Comparison of ENCODE assay signal across 12 cellular contexts in the genomic region with DNA sequence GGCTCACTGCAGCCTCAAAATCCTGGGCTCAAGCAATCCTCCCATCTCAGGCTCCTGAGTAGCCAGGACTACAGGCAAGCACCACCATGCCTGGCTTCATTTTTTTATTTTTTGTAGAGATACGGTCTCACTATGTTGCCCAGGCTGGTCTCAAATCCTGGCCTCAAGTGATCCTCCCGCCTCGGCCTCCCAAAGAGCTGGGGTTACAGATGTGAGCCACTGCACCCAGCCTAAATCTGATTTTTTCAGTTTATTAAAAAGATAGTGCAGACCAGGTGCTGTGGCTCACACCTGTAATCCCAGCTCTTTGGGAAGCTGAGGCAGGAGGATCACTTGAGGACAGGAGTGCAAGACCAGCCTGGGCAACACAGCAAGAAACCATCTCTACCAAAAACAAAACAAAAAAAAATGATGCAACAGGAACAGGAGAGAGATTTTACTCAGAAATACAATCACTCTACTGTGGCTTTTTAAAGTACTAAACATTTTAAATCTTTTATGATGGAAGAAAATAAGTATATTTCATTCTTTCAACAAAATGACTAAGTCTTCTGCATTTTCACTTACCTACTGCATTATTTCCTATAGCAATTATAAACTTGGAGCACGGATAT. TPM values are rescaled to one million over a fixed set of nuclear protein-coding genes. Genes with fewer than 3 reads are reported as not detected.
DNase-seq lines count a peak whose midpoint lies in the region; ATAC-seq, FAIRE-seq and TF ChIP-seq lines count a peak whose summit lies in the region.
"Had no signal": no experiment of that assay in that cellular context is flagged by ENCODE, and none has a peak within 500 bp of the region (broad histone marks: within the 10 kb centered on the region; RNA-seq: fewer than 3 reads in every experiment).

No MANE protein-coding gene starts in this region.

- DNase-seq in activated CD4-positive, alpha-beta T cell treated with anti-CD3 and anti-CD28 coated beads, Interleukin-2, amount 10 ng/mL, durations not matched to agents 24 days and 14 days = no peak
- no peak for DNase-seq in activated CD4-positive, alpha-beta T cell treated with anti-CD3 and anti-CD28 coated beads for 4 hours
- DNase-seq in MM.1S (no peak), K562 (ENCODE audit: extremely low read depth in 1 of 4, low spot score in 3 of 4) (no peak), vagina (ENCODE audit: extremely low spot score in 2 of 2) (no peak), kidney tubule cell (ENCODE audit: low spot score) (no peak), NCI-H1930 (lab: John Stamatoyannopoulos, UW) (no peak)

- H3K9ac ChIP-seq in MM.1S (ENCODE audit: low read length) = no peak overlapping the region
- peak overlapping the region in 1 of 2 experiments; percentile 95; a peak in 2 of 4 replicates for H3K9ac ChIP-seq in K562 (ENCODE audit: insufficient read depth in 1 of 2, low read depth in 2 of 2, low read length in 2 of 2)

- H3K27me3 Mint-ChIP-seq in activated CD4-positive, alpha-beta T cell treated with anti-CD3 and anti-CD28 coated beads, Interleukin-2, amount 10 ng/mL, durations not matched to agents 24 days and 14 days = no peaks in the 10 kb centered on the region

- TF ChIP-seq RAD21 in K562 (CRISPR knock-in tag; conservative IDR thresholded peaks at IDR 0.05 in 1 of 2, IDR thresholded peaks at IDR 0.05 in 1 of 2) = no peak

- no TSS peak for BruUV-seq in K562 (replicated peaks; lab: Mats Ljungman, UMichigan)

- POLR2A ChIA-PET in K562 (lab: Yijun Ruan, JAX) = interaction anchor here (0.6 to 1.5 kb wide), 7 partner anchors 9 to 242 kb away, joined by 3 to 6 read pairs (median 3); a partner anchor contains a TSS

- H3K9me2 ChIP-seq in MM.1S (replicated peaks; ENCODE audit: insufficient read depth, low read length) = no peaks in the 10 kb centered on the region

- peak overlapping the region; percentile 56 for H3K27ac Mint-ChIP-seq in activated CD4-positive, alpha-beta T cell treated with anti-CD3 and anti-CD28 coated beads, Interleukin-2, amount 10 ng/mL, durations not matched to agents 24 days and 14 days

- H3K27me3 ChIP-seq in MM.1S (replicated peaks; ENCODE audit: insufficient read depth, low read length) = no peaks in the 10 kb centered on the region
- H3K27me3 ChIP-seq in K562 (ENCODE audit: control insufficient read depth in 2 of 2, insufficient read depth in 2 of 2, low read length in 2 of 2) = no peaks in the 10 kb centered on the region
- no peaks in the 10 kb centered on the region for H3K27me3 ChIP-seq in neuron (ENCODE audit: insufficient read depth, low read length)
- H3K27me3 ChIP-seq in vagina = no peaks in the 10 kb centered on the region

- peaks cover 46% of the 10 kb centered on the region for H3K4me1 Mint-ChIP-seq in activated CD4-positive, alpha-beta T cell treated with anti-CD3 and anti-CD28 coated beads, Interleukin-2, amount 10 ng/mL, durations not matched to agents 24 days and 14 days

- TF ChIP-seq POLR2A in K562 (conservative IDR thresholded peaks at IDR 0.05) = no peak
- no peak for TF ChIP-seq POLR2A in vagina (IDR thresholded peaks at IDR 0.05)

- H4K20me1 ChIP-seq in MM.1S (ENCODE audit: insufficient read depth, low read length) (no peaks in the 10 kb centered on the region), K562 (replicated peaks; ENCODE audit: control insufficient read depth, insufficient read depth, low read length) (no peaks in the 10 kb centered on the region; the same call in 1 of the 2 replicates)

- H3K36me3 ChIP-seq in MM.1S (replicated peaks; ENCODE audit: insufficient read depth, low read length) = peaks cover 21% of the 10 kb centered on the region; the same call in 1 of the 2 replicates
- H3K36me3 ChIP-seq in K562 (ENCODE audit: control insufficient read depth, insufficient read depth, low read length) = peaks cover 54% of the 10 kb centered on the region
- peaks cover 40% of the 10 kb centered on the region for H3K36me3 ChIP-seq in neuron (ENCODE audit: insufficient read depth, low read length)
- H3K36me3 ChIP-seq in vagina = no peaks in the 10 kb centered on the region

- peak overlapping the region; percentile 99 for H3K4me3 Mint-ChIP-seq in activated CD4-positive, alpha-beta T cell treated with anti-CD3 and anti-CD28 coated beads, Interleukin-2, amount 10 ng/mL, durations not matched to agents 24 days and 14 days

- CTCF ChIA-PET in K562 (lab: Yijun Ruan, JAX; ENCODE audit: low intra/inter-chr PET ratio) = no interaction called here

- no peaks in the 10 kb centered on the region for H3K9me3 Mint-ChIP-seq in activated CD4-positive, alpha-beta T cell treated with anti-CD3 and anti-CD28 coated beads, Interleukin-2, amount 10 ng/mL, durations not matched to agents 24 days and 14 days

- H3K4me1 ChIP-seq in MM.1S (ENCODE audit: low read length) (peaks cover 19% of the 10 kb centered on the region), K562 (replicated peaks in 1 of 2; ENCODE audit: control insufficient read depth in 2 of 2, insufficient read depth in 2 of 2, low read length in 2 of 2) (peaks cover 8 to 11% of the 10 kb centered on the region in 2 experiments; a peak in 4 of 5 replicates), neuron (ENCODE audit: insufficient read depth, low read length) (peaks cover 13% of the 10 kb centered on the region), vagina (peaks cover 18% of the 10 kb centered on the region)

- H3K9me1 ChIP-seq in K562 (ENCODE audit: control insufficient read depth, insufficient read depth, low read length) = no peaks in the 10 kb centered on the region

- 0 out of 2 replicates have a peak overlapping the region, but pooled peaks have one; percentile 93 for H3K4me3 ChIP-seq in MM.1S (ENCODE audit: low read length)
- peak overlapping the region; percentile 82; the same call in 1 of the 2 replicates for H3K4me3 ChIP-seq in K562
- peak overlapping the region; percentile 90 for H3K4me3 ChIP-seq in neuron (ENCODE audit: low read length)
- H3K4me3 ChIP-seq in vagina = no peak overlapping the region

- peaks cover 43% of the 10 kb centered on the region for H3K79me2 ChIP-seq in MM.1S (ENCODE audit: low read length)
- H3K79me2 ChIP-seq in K562 (ENCODE audit: control insufficient read depth, insufficient read depth, low read length) = peaks cover 79% of the 10 kb centered on the region

- peaks cover 15% of the 10 kb centered on the region for H3F3A ChIP-seq in MM.1S (ENCODE audit: insufficient read depth, low read length)

- 63% methylated on average over 4 of the region's 4 CpGs for WGBS in K562 (ENCODE audit: insufficient coverage, low coverage, missing lambda C conversion rate)

- H2AFZ ChIP-seq in MM.1S (ENCODE audit: low read length) = no peak overlapping the region
- H2AFZ ChIP-seq in K562 (ENCODE audit: low read depth, low read length) = no peak overlapping the region
- no peak overlapping the region for H2AFZ ChIP-seq in neuron (ENCODE audit: low read depth, low read length)

- TF ChIP-seq EP300 in K562 (IDR thresholded peaks at IDR 0.05; ENCODE audit: low read length) = no peak

- FAIRE-seq in K562 (lab: Jason Lieb, UNC) = no peak
- FAIRE-seq: A204.1, endometrium, G401.6 had no signal

- TF ChIP-seq CTCF in MM.1S (IDR thresholded peaks at IDR 0.05; ENCODE audit: low read length) = no peak
- no peak for TF ChIP-seq CTCF in K562 (IDR thresholded peaks at IDR 0.05 in 2 of 3, conservative IDR thresholded peaks at IDR 0.05 in 1 of 3; ENCODE audit: insufficient read depth in 2 of 3, low read depth in 1 of 3, low read length in 3 of 3)
- TF ChIP-seq CTCF in vagina (IDR thresholded peaks at IDR 0.05) = no peak

- intact Hi-C loops in activated CD4-positive, alpha-beta T cell treated with anti-CD3 and anti-CD28 coated beads, Interleukin-2, amount 10 ng/mL, durations not matched to agents 24 days and 14 days (cut with micrococcal nuclease) = loop anchor here (5.0 to 10.0 kb wide), 3 partner anchors 266 to 1619 kb away; partner anchors contain the start of gene LCA5L
- intact Hi-C loops in K562 (cut with micrococcal nuclease) = loop anchor here (5.0 to 10.0 kb wide), 3 partner anchors 133 to 261 kb away; partner anchors contain the start of gene BRWD1
- intact Hi-C loops in vagina (cut with DNase I) = loop anchor here (10.0 kb wide), 1 partner anchor 203 kb away; a partner anchor contains a TSS

- in situ Hi-C loops in K562 (cut with MboI) = no loop called here

- no peak for ATAC-seq in K562
- ATAC-seq: Right ventricle myocardium inferior had no signal

- H3K4me2 ChIP-seq in MM.1S (ENCODE audit: low read depth, low read length) = peak overlapping the region; percentile 86
- peak overlapping the region; percentile 92 for H3K4me2 ChIP-seq in K562 (ENCODE audit: insufficient read depth, low read length)

- H3K9me3 ChIP-seq in MM.1S (replicated peaks; ENCODE audit: insufficient read depth, low read length) = no peaks in the 10 kb centered on the region
- H3K9me3 ChIP-seq in K562 (replicated peaks; ENCODE audit: control insufficient read depth, insufficient read depth, low read depth, low read length) = no peaks in the 10 kb centered on the region
- peaks cover 3% of the 10 kb centered on the region for H3K9me3 ChIP-seq in neuron (ENCODE audit: low read length)
- H3K9me3 ChIP-seq in vagina = no peaks in the 10 kb centered on the region

- peaks cover 33% of the 10 kb centered on the region for H3K36me3 Mint-ChIP-seq in activated CD4-positive, alpha-beta T cell treated with anti-CD3 and anti-CD28 coated beads, Interleukin-2, amount 10 ng/mL, durations not matched to agents 24 days and 14 days (ENCODE audit: low read depth)

- H3K27ac ChIP-seq in MM.1S (ENCODE audit: low read length) (no peak overlapping the region), K562 (ENCODE audit: extremely low read depth, low read depth, low read length) (no peak overlapping the region), vagina (no peak overlapping the region)

RNA-seq across cellular contexts. Expression of gene PSMG1, which starts 1.9 kb away (rescaled TPM):
- total RNA-seq in activated CD4-positive, alpha-beta T cell treated with anti-CD3 and anti-CD28 coated beads, Interleukin-2, amount 10 ng/mL, durations not matched to agents 24 days and 14 days = 99.7 and 105 TPM in 2 replicates
- 31.2 and 55.3 TPM in 2 replicates for total RNA-seq in K562 (2011; cell fraction: chromatin; rRNA removed; ENCODE audit: low replicate concordance)
- total RNA-seq in K562 (2011; cell fraction: nucleolus; rRNA removed) = 26.8 and 29.9 TPM in 2 replicates
- total RNA-seq in K562 (2011; cell fraction: nucleoplasm; rRNA removed) = 37.0 and 42.7 TPM in 2 replicates
- total RNA-seq in K562 (2014; rRNA removed) (255 and 285 TPM in 2 replicates), K562 (2014; rRNA removed; fragmentation: Illumina TruSeq; extraction: Trizol) (328 and 358 TPM in 2 replicates), K562 (2015; rRNA removed; fragmentation: Illumina TruSeq; extraction: Trizol) (335 and 358 TPM in 2 replicates), K562 (2021) (234 and 247 TPM in 2 replicates), vagina (25.3 TPM)
- polyA plus RNA-seq in K562 (2011; rRNA removed) (192 and 328 TPM in 2 replicates), K562 (2014; fragmentation: Illumina TruSeq; extraction: Trizol) (380 and 427 TPM in 2 replicates), K562 (2014; fragmentation: Nextera tagmentation; extraction: Ambion mirVana) (10 to 100 TPM; 54.5 to 88.1 TPM), K562 (2014; rRNA removed) (362 and 383 TPM in 2 replicates)
- polyA plus RNA-seq in K562 (2011; cell fraction: cytosol; rRNA removed) = 123 and 150 TPM in 2 replicates
- 65.8 and 83.7 TPM in 2 replicates for polyA plus RNA-seq in K562 (2011; cell fraction: nucleus; rRNA removed)
- polyA plus RNA-seq in K562 (2012) = 199 and 249 TPM in 2 replicates
- polyA minus RNA-seq in K562 (2011; rRNA and poly(A)+ RNA removed) = 112 and 114 TPM in 2 replicates
- polyA minus RNA-seq in K562 (2011; cell fraction: cytosol; rRNA and poly(A)+ RNA removed) = 43.6 and 73.7 TPM in 2 replicates
- polyA minus RNA-seq in K562 (2011; cell fraction: nucleus; rRNA and poly(A)+ RNA removed) = 22.2 and 30.8 TPM in 2 replicates

Comparison
In these comparisons a context has a peak if more than half of its experiments do, and no peak if none do; other contexts are left out.
1. H3K4me3 ChIP-seq: peak in MM.1S (single experiment), K562 (single experiment) and neuron (single experiment); none in vagina (0 of 2).